19 cellular contexts compared by ENCODE assay signal in the genomic region with DNA sequence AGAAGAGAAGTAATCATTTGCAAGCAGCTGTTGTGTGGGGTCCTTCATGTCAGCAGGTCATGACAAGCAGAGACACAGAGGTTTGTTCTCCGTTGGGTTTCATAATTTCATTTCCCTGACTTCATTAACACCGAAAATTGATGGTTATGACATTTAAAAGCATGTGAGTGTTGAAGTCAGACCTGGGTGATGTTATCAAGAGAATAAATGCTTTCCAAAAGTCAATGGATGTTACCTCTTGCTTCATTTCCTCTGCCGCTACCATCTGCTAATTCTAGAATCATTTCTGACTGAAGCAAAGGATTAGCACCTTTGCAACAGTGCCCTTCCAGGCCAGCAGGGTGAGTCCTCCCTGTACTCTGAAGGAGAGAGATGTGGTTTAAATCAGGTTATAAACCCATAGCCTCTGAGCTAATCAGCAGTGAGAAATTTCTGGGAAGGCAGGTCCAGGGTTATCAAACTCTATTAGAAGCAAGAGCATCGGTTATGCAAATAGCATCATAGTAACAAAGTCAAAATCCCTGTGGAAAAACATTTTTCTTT.
DNase-seq lines count a peak whose midpoint lies in the region; TF ChIP-seq lines count a peak whose summit lies in the region.
"Had no signal": no experiment of that assay in that cellular context is flagged by ENCODE, and none has a peak within 500 bp of the region (broad histone marks: within the 10 kb centered on the region; RNA-seq: fewer than 3 reads in every experiment).

No MANE protein-coding gene starts in this region.

- no peak overlapping the region for H3K4ac ChIP-seq in mesendoderm (ENCODE audit: low read depth, low read length)

- no peaks in the 10 kb centered on the region for H3K79me2 ChIP-seq in mesendoderm (ENCODE audit: control insufficient read depth, insufficient read depth, low read length)

- no peak overlapping the region for H4K8ac ChIP-seq in mesendoderm (ENCODE audit: low read depth, low read length)

- no peak overlapping the region for H2BK120ac ChIP-seq in mesendoderm (ENCODE audit: low read depth, low read length)

- WGBS in mesendoderm (ENCODE audit: extremely low coverage, insufficient coverage, low lambda C conversion rate) = no CpG with 5 or more reads among the region's 4 CpGs

- H2BK15ac ChIP-seq in mesendoderm (replicated peaks; ENCODE audit: low read depth) = no peak overlapping the region

- H2BK5ac ChIP-seq in mesendoderm (ENCODE audit: low read length) = no peak overlapping the region

- no peak overlapping the region for H3K18ac ChIP-seq in mesendoderm (ENCODE audit: low read length)

- H3K56ac ChIP-seq in mesendoderm (ENCODE audit: low read length) = no peak overlapping the region

- H3K4me2 ChIP-seq in mesendoderm (ENCODE audit: low read length) = no peak overlapping the region

- no peaks in the 10 kb centered on the region for H3K36me3 ChIP-seq in brain microvascular endothelial cell (replicated peaks)
- H3K36me3 ChIP-seq in mesendoderm (ENCODE audit: control insufficient read depth, insufficient read depth, low read length) = no peaks in the 10 kb centered on the region
- H3K36me3 ChIP-seq: SJCRH30 had no signal

- H3K4me1 ChIP-seq in mesendoderm (ENCODE audit: control insufficient read depth, low read depth, low read length) = no peaks in the 10 kb centered on the region
- H3K4me1 ChIP-seq: SJCRH30 had no signal

- no peak overlapping the region for H3K27ac ChIP-seq in brain microvascular endothelial cell
- H3K27ac ChIP-seq in mesendoderm (ENCODE audit: low read depth, low read length) = no peak overlapping the region
- H3K27ac ChIP-seq: GM23248, RWPE1, SJCRH30 had no signal

- H3K4me3 ChIP-seq in brain microvascular endothelial cell (ENCODE audit: low read depth, low read length) (no peak overlapping the region), mesendoderm (ENCODE audit: low read length) (no peak overlapping the region)
- H3K4me3 ChIP-seq: GM23248, SJCRH30 had no signal

- H3K79me1 ChIP-seq in mesendoderm (ENCODE audit: low read length) = no peaks in the 10 kb centered on the region

- no peak overlapping the region for H2AK5ac ChIP-seq in mesendoderm (ENCODE audit: low read length)

- H3K23ac ChIP-seq in mesendoderm (ENCODE audit: low read length) = no peak overlapping the region

- DNase-seq in D341Med (ENCODE audit: low spot score) = peak; percentile 29
- peak; percentile 2 for DNase-seq in NAMALWA (ENCODE audit: low spot score)
- DNase-seq in brain microvascular endothelial cell = no peak
- peak; percentile 46 for DNase-seq in mesendoderm
- DNase-seq in activated CD4-positive, CD25-positive, alpha-beta regulatory T cell (lab: John Stamatoyannopoulos, UW) = no peak
- no peak for DNase-seq in DMS153 treated with DMSO at 0.1 percent for 48 hours (lab: John Stamatoyannopoulos, UW; ENCODE audit: unreplicated experiment)
- DNase-seq in inferior parietal cortex (ENCODE audit: extremely low spot score) = no peak
- DNase-seq: AML-193, COR-L47, DMS79 treated with DMSO at 0.1 percent for 48 hours, GM23248, KBM-7, NCI-H1436, NCI-H2081 treated with DMSO at 0.1 percent for 48 hours, NCI-H226, NCI-H524 treated with DMSO at 0.1 percent for 48 hours, PC-3, SJCRH30 had no signal

- in situ Hi-C loops in brain microvascular endothelial cell (cut with HindIII; ENCODE audit: low pct_ligation_motif_present, low sequenced_read_pairs) = no loop called here

- H3K9ac ChIP-seq in mesendoderm (ENCODE audit: low read length) = no peak overlapping the region
- H3K9ac ChIP-seq: GM23248 had no signal

- H3K27me3 ChIP-seq in brain microvascular endothelial cell (replicated peaks) (no peaks in the 10 kb centered on the region), mesendoderm (ENCODE audit: insufficient read depth, low read length, poor library complexity) (no peaks in the 10 kb centered on the region)
- H3K27me3 ChIP-seq: SJCRH30 had no signal

- H4K5ac ChIP-seq in mesendoderm (ENCODE audit: low read length) = no peak overlapping the region

- TF ChIP-seq CTCF in brain microvascular endothelial cell (IDR thresholded peaks at IDR 0.05; ENCODE audit: low read depth, low read length, missing control alignments) = peak; percentile 27

Comparison
In these comparisons a context has a peak if more than half of its experiments do, and no peak if none do; other contexts are left out.
1. DNase-seq: peak in D341Med (single experiment), NAMALWA (single experiment) and mesendoderm (single experiment); none in brain microvascular endothelial cell (single experiment), activated CD4-positive, CD25-positive, alpha-beta regulatory T cell (0 of 4), DMS153 treated with DMSO at 0.1 percent for 48 hours (single experiment) and inferior parietal cortex (single experiment).